Comparison of ENCODE assay signal across 19 cellular contexts in genomic region chr9:87226896-87227295, GRCh38.
"Had no signal": no experiment of that assay in that cellular context is flagged by ENCODE, and none has a peak within 500 bp of the region (broad histone marks: within the 10 kb centered on the region; RNA-seq: fewer than 3 reads in every experiment).

No MANE protein-coding gene starts in this region.

- DNase-seq: MG63, NCI-H1105, NCI-H1417, NCI-H1436 treated with DMSO at 0.1 percent for 48 hours, NCI-H1694, NCI-H187 treated with DMSO at 0.1 percent for 48 hours, NCI-H2081, NCI-H2107, NCI-H2227 treated with DMSO at 0.1 percent for 48 hours, NCI-H510A, NCI-H524 treated with DMSO at 0.1 percent for 48 hours, NCI-H69, NCI-H774, Right ventricle myocardium superior, RPMI8226, SIG-M5 had no signal

- ATAC-seq: K562 had no signal

- H3K4me3 ChIP-seq: K562, MG63, SJSA1, SK-N-MC had no signal
